21 cellular contexts compared by ENCODE assay signal in the genomic region with DNA sequence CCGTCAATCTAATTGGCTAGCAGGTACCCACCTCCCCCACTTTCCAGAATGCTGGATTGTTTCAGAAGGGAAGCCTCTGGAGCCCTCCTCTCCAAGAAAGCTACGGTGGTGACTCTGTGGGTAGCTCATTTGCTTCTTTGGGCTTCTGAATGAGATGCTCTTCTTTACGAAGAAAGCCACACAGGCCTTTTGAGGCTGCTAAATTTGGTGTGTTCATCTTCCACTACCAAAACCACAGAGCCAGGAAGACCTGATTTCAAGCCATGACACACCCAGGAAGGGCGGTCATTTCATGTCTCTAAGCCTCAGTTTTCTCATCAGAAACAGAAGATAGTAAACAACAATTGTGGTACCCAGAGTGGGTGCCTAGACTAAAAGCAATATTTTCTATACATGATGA.
DNase-seq lines count a peak whose midpoint lies in the region; ATAC-seq, FAIRE-seq and TF ChIP-seq lines count a peak whose summit lies in the region.
"Had no signal": no experiment of that assay in that cellular context is flagged by ENCODE, and none has a peak within 500 bp of the region (broad histone marks: within the 10 kb centered on the region; RNA-seq: fewer than 3 reads in every experiment).

No MANE protein-coding gene starts in this region.

- H3K9ac ChIP-seq in BLaER1 treated with 17β-estradiol and CSF1 and Interleukin-3, amounts not matched to agents 10 nM and 100 nM, result no peak overlapping the region
- no peak overlapping the region for H3K9ac ChIP-seq in H1 (replicated peaks in 1 of 4; ENCODE audit: extremely low read depth in 1 of 4, low read depth in 3 of 4, low read length in 3 of 4)
- H3K9ac ChIP-seq in PC-3 (ENCODE audit: low read length), result no peak overlapping the region

- no peak for TF ChIP-seq CTCF in H1 (IDR thresholded peaks at IDR 0.05; ENCODE audit: control extremely low read depth in 1 of 3, insufficient read depth in 1 of 3, low read depth in 1 of 3, low read length in 3 of 3)
- no peak for TF ChIP-seq CTCF in PC-3 (conservative IDR thresholded peaks at IDR 0.05; ENCODE audit: low read depth, low read length)
- TF ChIP-seq CTCF in dorsolateral prefrontal cortex (IDR thresholded peaks at IDR 0.05 in 54 of 56, conservative IDR thresholded peaks at IDR 0.05 in 2 of 56; ENCODE audit: low read depth in 1 of 56, partially characterized antibody in 56 of 56), result no peak

- 82% methylated on average over 4 of the region's 4 CpGs; no CpG with 5 or more reads in 1 of the 2 experiments for WGBS in H1 (ENCODE audit: extremely low coverage in 1 of 2, insufficient coverage in 1 of 2, insufficient read length in 1 of 2, insufficient replicate concordance in 2 of 2, low coverage in 1 of 2, low lambda C conversion rate in 2 of 2, missing lambda C conversion rate in 1 of 2), 2 experiments

- no peaks in the 10 kb centered on the region for H3K79me2 ChIP-seq in H1 (ENCODE audit: control insufficient read depth in 1 of 2, insufficient read depth in 2 of 2, low read length in 2 of 2)
- H3K79me2 ChIP-seq in PC-3 (ENCODE audit: low read length), result no peaks in the 10 kb centered on the region

- H3K9me3 Mint-ChIP-seq in activated CD4-positive, alpha-beta T cell treated with anti-CD3 and anti-CD28 coated beads, Interleukin-2, amount 10 ng/mL, durations not matched to agents 7 days and 5 days, result peaks cover 7% of the 10 kb centered on the region

- DNase-seq in activated CD4-positive, alpha-beta T cell treated with anti-CD3 and anti-CD28 coated beads, Interleukin-2, amount 10 ng/mL, durations not matched to agents 7 days and 5 days, result peak; percentile 22
- DNase-seq in activated CD4-positive, alpha-beta T cell treated with anti-CD3 and anti-CD28 coated beads for 1 hour, result no peak
- DNase-seq in SK-N-DZ (ENCODE audit: low spot score) (peak; percentile 11), H1 (ENCODE audit: low read depth in 1 of 2, low spot score in 2 of 2) (no peak), PC-3 (no peak), NCI-H2107 treated with DMSO at 0.1 percent for 48 hours (lab: John Stamatoyannopoulos, UW; ENCODE audit: unreplicated experiment) (no peak), dorsolateral prefrontal cortex (no peak)
- DNase-seq: 8988T; Calu3; CD8-positive, alpha-beta T cell; GF-D8; NCI-H1105 treated with DMSO at 0.1 percent for 48 hours; NCI-H1694 treated with DMSO at 0.1 percent for 48 hours; NCI-H2107; NCI-H226; PC-9; SIG-M5 had no signal

- TF ChIP-seq RAD21 in H1 (IDR thresholded peaks at IDR 0.05 in 1 of 2, conservative IDR thresholded peaks at IDR 0.05 in 1 of 2; ENCODE audit: low read depth in 2 of 2, low read length in 2 of 2), result no peak

- no peak for ATAC-seq in PC-3
- ATAC-seq: CD8-positive, alpha-beta T cell; GM12878; K562 had no signal

- H3K4ac ChIP-seq in H1 (replicated peaks; ENCODE audit: insufficient read length, low read depth, low read length), result no peak overlapping the region

- no peak for TF ChIP-seq POLR2A in H1 (IDR thresholded peaks at IDR 0.05; ENCODE audit: control extremely low read depth in 1 of 2, low read depth in 2 of 2, low read length in 2 of 2)

- H2BK5ac ChIP-seq in H1 (ENCODE audit: low read depth, low read length), result no peak overlapping the region

- no peak overlapping the region for H4K5ac ChIP-seq in H1 (ENCODE audit: insufficient read length, low read depth, low read length)

- CTCF ChIA-PET in activated CD4-positive, alpha-beta T cell treated with anti-CD3 and anti-CD28 coated beads, Interleukin-2, amount 10 ng/mL, durations not matched to agents 7 days and 5 days (lab: Charles Lee), result no interaction called here
- CTCF ChIA-PET in H1 (lab: Charles Lee; ENCODE audit: partially characterized antibody), result interaction anchor here (1.3 kb wide), 1 partner anchor 52 kb away, joined by 4 read pairs; no protein-coding TSS in a partner anchor
- CTCF ChIA-PET in PC-3 (lab: Charles Lee), result no interaction called here

- peaks cover 2 to 15% (median 7%) of the 10 kb centered on the region in 11 experiments; a peak in 20 of 22 replicates for H3K9me3 ChIP-seq in BLaER1 treated with 17β-estradiol and CSF1 and Interleukin-3, amounts not matched to agents 10 nM and 100 nM (replicated peaks in 1 of 11)
- H3K9me3 ChIP-seq in H1 (ENCODE audit: insufficient read depth in 2 of 2, low read depth in 1 of 2, low read length in 1 of 2), result peaks cover 1 to 2% of the 10 kb centered on the region in 2 experiments; a peak in 1 of 4 replicates
- peaks cover 3% of the 10 kb centered on the region; the same call in 1 of the 2 replicates for H3K9me3 ChIP-seq in PC-3 (ENCODE audit: low read length)

- H4K91ac ChIP-seq in H1 (replicated peaks; ENCODE audit: insufficient read length, low read length), result no peak overlapping the region

- intact Hi-C loops in PC-3 (cut with micrococcal nuclease) (loop anchor here (5.0 to 10.0 kb wide), 2 partner anchors 236 to 288 kb away; no protein-coding TSS in a partner anchor), dorsolateral prefrontal cortex (cut with DNase I) (no loop called here)

- H4K20me1 ChIP-seq in BLaER1 treated with 17β-estradiol and CSF1 and Interleukin-3, amounts not matched to agents 10 nM and 100 nM, result no peaks in the 10 kb centered on the region
- H4K20me1 ChIP-seq in H1 (replicated peaks in 1 of 2; ENCODE audit: control insufficient read depth in 1 of 2, insufficient read depth in 2 of 2, low read length in 2 of 2) (no peaks in the 10 kb centered on the region), PC-3 (ENCODE audit: low read length) (no peaks in the 10 kb centered on the region)

- no peak overlapping the region for H2BK15ac ChIP-seq in H1 (ENCODE audit: low read length)

- peak overlapping the region; percentile 81 for H3K27ac Mint-ChIP-seq in activated CD4-positive, alpha-beta T cell treated with anti-CD3 and anti-CD28 coated beads, Interleukin-2, amount 10 ng/mL, durations not matched to agents 7 days and 5 days
- H3K27ac Mint-ChIP-seq: CD8-positive, alpha-beta T cell had no signal

- H2AFZ ChIP-seq in H1 (ENCODE audit: low read length) (peak overlapping the region; percentile 96), PC-3 (ENCODE audit: low read length) (no peak overlapping the region)
- H2AFZ ChIP-seq: PC-9 had no signal

- H2BK120ac ChIP-seq in H1 (replicated peaks; ENCODE audit: low read depth, low read length), result no peak overlapping the region

- H4K8ac ChIP-seq in H1 (ENCODE audit: extremely low read depth, insufficient read depth, low read length), result no peak overlapping the region

- no peak overlapping the region for H3K27ac ChIP-seq in BLaER1 treated with 17β-estradiol and CSF1 and Interleukin-3, amounts not matched to agents 10 nM and 100 nM
- H3K27ac ChIP-seq in H1 (ENCODE audit: low read depth, low read length), result no peak overlapping the region
- H3K27ac ChIP-seq in PC-3 (ENCODE audit: low read length), result no peak overlapping the region
- H3K27ac ChIP-seq in dorsolateral prefrontal cortex, result peak overlapping the region in 2 of 59 donors; percentile 14 to 65
- H3K27ac ChIP-seq: PC-9, RWPE1 had no signal

- no peak for FAIRE-seq in H1 (lab: Jason Lieb, UNC)
- FAIRE-seq: GM12878, K562 had no signal

- no peak overlapping the region for H2AK5ac ChIP-seq in H1 (ENCODE audit: low read depth, low read length)

- no peak overlapping the region; the same call in 1 of the 2 replicates for H3K18ac ChIP-seq in H1 (ENCODE audit: extremely low read depth, low read length)

- no peak overlapping the region for H3K56ac ChIP-seq in H1 (replicated peaks; ENCODE audit: insufficient read length, low read depth, low read length)

- H3K14ac ChIP-seq in H1 (ENCODE audit: insufficient read length), result no peak overlapping the region

- H3K4me2 ChIP-seq in BLaER1 treated with 17β-estradiol and CSF1 and Interleukin-3, amounts not matched to agents 10 nM and 100 nM, result peak overlapping the region in 9 of 11 experiments; percentile 9 to 51 (median 18); a peak in 6 of 22 replicates
- H3K4me2 ChIP-seq in H1 (ENCODE audit: insufficient read depth in 1 of 2, low read depth in 2 of 2, low read length in 2 of 2) (no peak overlapping the region), PC-3 (ENCODE audit: low read length) (no peak overlapping the region)
- H3K4me2 ChIP-seq: PC-9 had no signal

- no peaks in the 10 kb centered on the region for H3K79me1 ChIP-seq in H1 (ENCODE audit: low read depth, low read length)

- no peaks in the 10 kb centered on the region for H3K27me3 ChIP-seq in BLaER1 treated with 17β-estradiol and CSF1 and Interleukin-3, amounts not matched to agents 10 nM and 100 nM
- H3K27me3 ChIP-seq in H1 (replicated peaks in 1 of 4; ENCODE audit: control insufficient read depth in 3 of 4, extremely low read depth in 1 of 4, insufficient read depth in 3 of 4, low read length in 3 of 4), result no peaks in the 10 kb centered on the region
- peaks cover 82% of the 10 kb centered on the region for H3K27me3 ChIP-seq in PC-3 (ENCODE audit: low read length)
- peaks cover 0 to 3% (median 0%) of the 10 kb centered on the region in 45 donors for H3K27me3 ChIP-seq in dorsolateral prefrontal cortex

- H3K27me3 Mint-ChIP-seq in activated CD4-positive, alpha-beta T cell treated with anti-CD3 and anti-CD28 coated beads, Interleukin-2, amount 10 ng/mL, durations not matched to agents 7 days and 5 days, result no peaks in the 10 kb centered on the region

- POLR2A ChIA-PET in activated CD4-positive, alpha-beta T cell treated with anti-CD3 and anti-CD28 coated beads, Interleukin-2, amount 10 ng/mL, durations not matched to agents 7 days and 5 days (lab: Charles Lee), result no interaction called here
- POLR2A ChIA-PET in H1 (lab: Charles Lee; ENCODE audit: partially characterized antibody) (no interaction called here), PC-3 (lab: Charles Lee; ENCODE audit: unreplicated experiment) (no interaction called here)

- H3K4me3 Mint-ChIP-seq in activated CD4-positive, alpha-beta T cell treated with anti-CD3 and anti-CD28 coated beads, Interleukin-2, amount 10 ng/mL, durations not matched to agents 7 days and 5 days, result no peak overlapping the region
- H3K4me3 Mint-ChIP-seq: CD8-positive, alpha-beta T cell had no signal

- H2BK20ac ChIP-seq in H1 (ENCODE audit: low read length), result no peak overlapping the region

- H2BK12ac ChIP-seq in H1 (ENCODE audit: low read depth, low read length), result no peak overlapping the region

- peaks cover 0 to 12% (median 6%) of the 10 kb centered on the region in 10 experiments; a peak in 10 of 20 replicates for H3K4me1 ChIP-seq in BLaER1 treated with 17β-estradiol and CSF1 and Interleukin-3, amounts not matched to agents 10 nM and 100 nM
- H3K4me1 ChIP-seq in H1 (replicated peaks in 1 of 4; ENCODE audit: control insufficient read depth in 3 of 4, insufficient read depth in 4 of 4, low read length in 3 of 4) (peaks cover 0 to 4% (median 0%) of the 10 kb centered on the region in 4 experiments; a peak in 1 of 7 replicates), PC-3 (ENCODE audit: insufficient read depth, low read length) (no peaks in the 10 kb centered on the region)

- no peak for TF ChIP-seq EP300 in H1 (IDR thresholded peaks at IDR 0.05; ENCODE audit: borderline replicate concordance in 1 of 2, low read depth in 2 of 2, low read length in 2 of 2)

- H3K4me3 ChIP-seq in BLaER1 treated with 17β-estradiol and CSF1 and Interleukin-3, amounts not matched to agents 10 nM and 100 nM, result no peak overlapping the region
- H3K4me3 ChIP-seq in H1 (ENCODE audit: extremely low read depth in 1 of 4, insufficient read depth in 2 of 4, low read depth in 3 of 4, low read length in 4 of 4), result no peak overlapping the region
- no peak overlapping the region for H3K4me3 ChIP-seq in PC-3 (ENCODE audit: low read length)
- no peak overlapping the region for H3K4me3 ChIP-seq in dorsolateral prefrontal cortex
- H3K4me3 ChIP-seq: GM12878, K562, PC-9 had no signal

- no peaks in the 10 kb centered on the region for H3K9me2 ChIP-seq in PC-3 (replicated peaks; ENCODE audit: low read length)

- H3K36me3 ChIP-seq in BLaER1 treated with 17β-estradiol and CSF1 and Interleukin-3, amounts not matched to agents 10 nM and 100 nM, result no peaks in the 10 kb centered on the region
- H3K36me3 ChIP-seq in H1 (ENCODE audit: control insufficient read depth in 2 of 4, insufficient read depth in 4 of 4, low read length in 3 of 4) (no peaks in the 10 kb centered on the region), PC-3 (ENCODE audit: low read depth, low read length) (no peaks in the 10 kb centered on the region)

- no peaks in the 10 kb centered on the region for H3F3A ChIP-seq in PC-3 (ENCODE audit: low read length, unreplicated experiment)

- BruUV-seq in PC-3 (replicated peaks; lab: Mats Ljungman, UMichigan), result no TSS peak

- H3K23ac ChIP-seq in H1 (ENCODE audit: insufficient read length), result no peak overlapping the region

- no peaks in the 10 kb centered on the region for H3K23me2 ChIP-seq in H1 (ENCODE audit: low read depth, low read length)

- no peaks in the 10 kb centered on the region for H3K36me3 Mint-ChIP-seq in activated CD4-positive, alpha-beta T cell treated with anti-CD3 and anti-CD28 coated beads, Interleukin-2, amount 10 ng/mL, durations not matched to agents 7 days and 5 days (ENCODE audit: low read depth)
- H3K36me3 Mint-ChIP-seq: CD8-positive, alpha-beta T cell had no signal

- peaks cover 15% of the 10 kb centered on the region for H3K4me1 Mint-ChIP-seq in activated CD4-positive, alpha-beta T cell treated with anti-CD3 and anti-CD28 coated beads, Interleukin-2, amount 10 ng/mL, durations not matched to agents 7 days and 5 days

Comparison
In these comparisons a context has a peak if more than half of its experiments do, and no peak if none do; other contexts are left out.
1. DNase-seq: peak in activated CD4-positive, alpha-beta T cell treated with anti-CD3 and anti-CD28 coated beads, Interleukin-2, amount 10 ng/mL, durations not matched to agents 7 days and 5 days (single experiment) and SK-N-DZ (single experiment); none in activated CD4-positive, alpha-beta T cell treated with anti-CD3 and anti-CD28 coated beads for 1 hour (single experiment), H1 (0 of 2), PC-3 (single experiment), NCI-H2107 treated with DMSO at 0.1 percent for 48 hours (single experiment) and dorsolateral prefrontal cortex (0 of 10).
2. H3K4me2 ChIP-seq: peak in BLaER1 treated with 17β-estradiol and CSF1 and Interleukin-3, amounts not matched to agents 10 nM and 100 nM (9 of 11); none in H1 (0 of 2) and PC-3 (single experiment).